ENCODE assay signal across 28 cellular contexts in genomic region chr11:985435-985834, GRCh38. TPM values are rescaled to one million over a fixed set of nuclear protein-coding genes. Genes with fewer than 3 reads are reported as not detected.
"Had no signal": no experiment of that assay in that cellular context is flagged by ENCODE, and none has a peak within 500 bp of the region (broad histone marks: within the 10 kb centered on the region; RNA-seq: fewer than 3 reads in every experiment).

No MANE protein-coding gene starts in this region.

- H3K4me1 Mint-ChIP-seq: central memory CD8-positive, alpha-beta T cell; stimulated activated memory B cell treated with anti-CD40 and anti-IgM and Interleukin-4, amounts not matched to agents 10 μg/mL and 1 μg/mL and 100 μg/mL, for 72 hours had no signal

- H3K9me3 Mint-ChIP-seq: activated T-cell treated with anti-CD3 and anti-CD28 coated beads, Interleukin-2, amount 50 U/mL, for 4 hours; activated T-helper 2 cell treated with anti-CD3 and anti-CD28 coated beads, Interferon-gamma antibody, Interleukin-2, Interleukin-4, amounts not matched to agents 10 μg/mL and 5 μg/mL and 100 μg/mL, durations not matched to agents 14 hours and 24 hours and 36 hours; central memory CD8-positive, alpha-beta T cell; mesothelial cell of epicardium; natural killer cell treated with Interleukin-12 subunit alpha and Interleukin-12 subunit beta and Interleukin-15 and Interleukin-18, amount 100 ng/mL, for 72 hours; stimulated activated memory B cell treated with anti-CD40 and anti-IgM and Interleukin-4, amounts not matched to agents 10 μg/mL and 1 μg/mL and 100 μg/mL, for 72 hours had no signal

- H3K27ac Mint-ChIP-seq: activated naive CD8-positive, alpha-beta T cell; activated T-helper 2 cell treated with anti-CD3 and anti-CD28 coated beads, Interferon-gamma antibody, Interleukin-2, Interleukin-4, amounts not matched to agents 10 μg/mL and 5 μg/mL and 100 μg/mL, durations not matched to agents 14 hours and 24 hours and 36 hours; mesothelial cell of epicardium; natural killer cell treated with Interleukin-12 subunit alpha and Interleukin-12 subunit beta and Interleukin-15 and Interleukin-18, amount 100 ng/mL, for 72 hours; stimulated activated memory B cell treated with anti-CD40 and anti-IgM and Interleukin-4, amounts not matched to agents 10 μg/mL and 1 μg/mL and 100 μg/mL, for 72 hours had no signal

- ATAC-seq: activated T-cell treated with anti-CD3 and anti-CD28 coated beads, Interleukin-2, amount 50 U/mL, for 4 hours; gastroesophageal sphincter; left lobe of liver; natural killer cell treated with Interleukin-12 subunit alpha and Interleukin-12 subunit beta and Interleukin-15 and Interleukin-18, amount 100 ng/mL, for 72 hours; right lobe of liver; stimulated activated memory B cell treated with anti-CD40 and anti-IgM and Interleukin-4, amounts not matched to agents 10 μg/mL and 1 μg/mL and 100 μg/mL, for 72 hours had no signal

- H3K36me3 Mint-ChIP-seq: activated naive CD8-positive, alpha-beta T cell; natural killer cell treated with Interleukin-12 subunit alpha and Interleukin-12 subunit beta and Interleukin-15 and Interleukin-18, amount 100 ng/mL, for 72 hours had no signal

- H3K4me3 ChIP-seq: breast epithelium, esophagus squamous epithelium, gastroesophageal sphincter, right lobe of liver, skin epidermis, stomach had no signal

- H3K27ac ChIP-seq: gastroesophageal sphincter, right lobe of liver, stomach had no signal

- H3K4me1 ChIP-seq: breast epithelium, gastroesophageal sphincter, right lobe of liver had no signal

- H3K9me3 ChIP-seq: breast epithelium, esophagus squamous epithelium, gastroesophageal sphincter, right lobe of liver, stomach had no signal

- H3K27me3 Mint-ChIP-seq: activated naive CD8-positive, alpha-beta T cell; central memory CD8-positive, alpha-beta T cell; natural killer cell treated with Interleukin-12 subunit alpha and Interleukin-12 subunit beta and Interleukin-15 and Interleukin-18, amount 100 ng/mL, for 72 hours; stimulated activated memory B cell treated with anti-CD40 and anti-IgM and Interleukin-4, amounts not matched to agents 10 μg/mL and 1 μg/mL and 100 μg/mL, for 72 hours had no signal

- DNase-seq: activated CD4-positive, alpha-beta T cell treated with anti-CD3 and anti-CD28 coated beads for 4 hours; activated CD4-positive, alpha-beta T cell treated with anti-CD3 and anti-CD28 coated beads, Interleukin-2, amount 50 U/mL, for 48 hours; activated CD4-positive, CD25-positive, alpha-beta regulatory T cell; activated CD8-positive, alpha-beta memory T cell treated with anti-CD3 and anti-CD28 coated beads, Interleukin-2, amount 50 U/mL, for 48 hours; activated naive CD4-positive, alpha-beta T cell; activated T-cell treated with anti-CD3 and anti-CD28 coated beads, Interleukin-2, amount 50 U/mL, for 4 hours; esophagus squamous epithelium; head of caudate nucleus; islet precursor cell; mammary epithelial cell; posterior cingulate gyrus; stimulated activated CD4-positive, alpha-beta T cell treated with anti-CD3 and anti-CD28 coated beads, Interleukin-15, amount 100 ng/mL, for 24 hours; stomach; T1000; trophoblast cell had no signal

- H3K4me3 Mint-ChIP-seq: activated naive CD8-positive, alpha-beta T cell; activated T-cell treated with anti-CD3 and anti-CD28 coated beads, Interleukin-2, amount 50 U/mL, for 4 hours; central memory CD8-positive, alpha-beta T cell; mesothelial cell of epicardium; natural killer cell treated with Interleukin-12 subunit alpha and Interleukin-12 subunit beta and Interleukin-15 and Interleukin-18, amount 100 ng/mL, for 72 hours; stimulated activated memory B cell treated with anti-CD40 and anti-IgM and Interleukin-4, amounts not matched to agents 10 μg/mL and 1 μg/mL and 100 μg/mL, for 72 hours had no signal

- H3K27me3 ChIP-seq: breast epithelium, esophagus squamous epithelium, gastroesophageal sphincter, right lobe of liver, stomach had no signal

RNA-seq across cellular contexts. Expression of gene MUC6, which starts 51.1 kb away (rescaled TPM):
- total RNA-seq: activated CD8-positive, alpha-beta memory T cell treated with anti-CD3 and anti-CD28 coated beads for 36 hours; activated T-helper 2 cell treated with anti-CD3 and anti-CD28 coated beads, Interferon-gamma antibody, Interleukin-2, Interleukin-4, amounts not matched to agents 10 μg/mL and 5 μg/mL and 100 μg/mL, durations not matched to agents 14 hours and 24 hours and 36 hours; mesothelial cell of epicardium; natural killer cell treated with Interleukin-12 subunit alpha and Interleukin-12 subunit beta and Interleukin-15 and Interleukin-18, amount 100 ng/mL, for 72 hours; T-helper 1 cell treated with Interleukin-12 subunit alpha and Interleukin-12 subunit beta and Interleukin-4 antibody, amounts not matched to agents 30 ng/mL and 1 ng/mL, for 36 hours had no signal
- polyA plus RNA-seq: mammary epithelial cell had no signal
